ENCODE assay signal across 1 cellular context in genomic region chr4:40056722-40057539, GRCh38.
TF ChIP-seq lines count a peak whose summit lies in the region.

N4BP2 (plus strand) TSS chr4:40056850; CDS start chr4:40097341, 40,491 bp downstream.

TF ChIP-seq in HepG2, 621 proteins besides CTCF, POLR2A, EP300 and RAD21 (continued from another document and continues in another):
- TF ChIP-seq TAF1 (CRISPR knock-in tag; IDR thresholded peaks at IDR 0.05) = peak; percentile 67
- no peak for TF ChIP-seq ONECUT2 (CRISPR knock-in tag; IDR thresholded peaks at IDR 0.05)
- peak; percentile 24; the same call in 1 of the 2 replicates for TF ChIP-seq PRDM4 (CRISPR knock-in tag; IDR thresholded peaks at IDR 0.05; ENCODE audit: borderline replicate concordance)
- 0 out of 2 replicates have a peak, but pooled peaks have one; percentile 9 for TF ChIP-seq GMEB2 (CRISPR knock-in tag; IDR thresholded peaks at IDR 0.05; ENCODE audit: low read depth)
- no peak for TF ChIP-seq MZF1 (CRISPR knock-in tag; IDR thresholded peaks at IDR 0.05; ENCODE audit: borderline replicate concordance)
- TF ChIP-seq SCMH1 (CRISPR knock-in tag; IDR thresholded peaks at IDR 0.05; ENCODE audit: borderline replicate concordance) = no peak
- no peak for TF ChIP-seq ZNF3 (CRISPR knock-in tag; IDR thresholded peaks at IDR 0.05)
- TF ChIP-seq ZNF570 (CRISPR knock-in tag; IDR thresholded peaks at IDR 0.05; ENCODE audit: borderline replicate concordance) = 0 out of 2 replicates have a peak, but pooled peaks have one; percentile 76
- TF ChIP-seq ZNF17 (CRISPR knock-in tag; IDR thresholded peaks at IDR 0.05) = no peak
- TF ChIP-seq, protein P1, sequence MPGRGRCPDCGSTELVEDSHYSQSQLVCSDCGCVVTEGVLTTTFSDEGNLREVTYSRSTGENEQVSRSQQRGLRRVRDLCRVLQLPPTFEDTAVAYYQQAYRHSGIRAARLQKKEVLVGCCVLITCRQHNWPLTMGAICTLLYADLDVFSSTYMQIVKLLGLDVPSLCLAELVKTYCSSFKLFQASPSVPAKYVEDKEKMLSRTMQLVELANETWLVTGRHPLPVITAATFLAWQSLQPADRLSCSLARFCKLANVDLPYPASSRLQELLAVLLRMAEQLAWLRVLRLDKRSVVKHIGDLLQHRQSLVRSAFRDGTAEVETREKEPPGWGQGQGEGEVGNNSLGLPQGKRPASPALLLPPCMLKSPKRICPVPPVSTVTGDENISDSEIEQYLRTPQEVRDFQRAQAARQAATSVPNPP (CRISPR knock-in tag; IDR thresholded peaks at IDR 0.05) = peak; percentile 67
- no peak for TF ChIP-seq SSRP1 (CRISPR knock-in tag; IDR thresholded peaks at IDR 0.05)
- no peak for TF ChIP-seq HNF1A (IDR thresholded peaks at IDR 0.05; ENCODE audit: low read depth)
- TF ChIP-seq HNF1A (CRISPR knock-in tag; IDR thresholded peaks at IDR 0.05; ENCODE audit: borderline replicate concordance) = peak; percentile 25; the same call in 1 of the 2 replicates
- TF ChIP-seq IRX3 (CRISPR knock-in tag; IDR thresholded peaks at IDR 0.05; ENCODE audit: borderline replicate concordance, low read depth) = peak; percentile 92; the same call in 1 of the 2 replicates
- no peak for TF ChIP-seq ZBTB4 (CRISPR knock-in tag; IDR thresholded peaks at IDR 0.05; ENCODE audit: borderline replicate concordance)
- TF ChIP-seq ZNF850 (CRISPR knock-in tag; conservative IDR thresholded peaks at IDR 0.05) = 0 out of 2 replicates have a peak, but pooled peaks have one; percentile 55
- no peak for TF ChIP-seq AHR (CRISPR knock-in tag; IDR thresholded peaks at IDR 0.05)
- TF ChIP-seq SMYD3 (CRISPR knock-in tag; IDR thresholded peaks at IDR 0.05) = no peak
- no peak for TF ChIP-seq RELA (CRISPR knock-in tag; IDR thresholded peaks at IDR 0.05)
- peak; percentile 73 for TF ChIP-seq MYC (CRISPR knock-in tag; IDR thresholded peaks at IDR 0.05; ENCODE audit: borderline replicate concordance)
- TF ChIP-seq, protein P2, sequence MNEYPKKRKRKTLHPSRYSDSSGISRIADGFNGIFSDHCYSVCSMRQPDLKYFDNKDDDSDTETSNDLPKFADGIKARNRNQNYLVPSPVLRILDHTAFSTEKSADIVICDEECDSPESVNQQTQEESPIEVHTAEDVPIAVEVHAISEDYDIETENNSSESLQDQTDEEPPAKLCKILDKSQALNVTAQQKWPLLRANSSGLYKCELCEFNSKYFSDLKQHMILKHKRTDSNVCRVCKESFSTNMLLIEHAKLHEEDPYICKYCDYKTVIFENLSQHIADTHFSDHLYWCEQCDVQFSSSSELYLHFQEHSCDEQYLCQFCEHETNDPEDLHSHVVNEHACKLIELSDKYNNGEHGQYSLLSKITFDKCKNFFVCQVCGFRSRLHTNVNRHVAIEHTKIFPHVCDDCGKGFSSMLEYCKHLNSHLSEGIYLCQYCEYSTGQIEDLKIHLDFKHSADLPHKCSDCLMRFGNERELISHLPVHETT (CRISPR knock-in tag; conservative IDR thresholded peaks at IDR 0.05) = peak; percentile 73
- TF ChIP-seq IKZF5 (CRISPR knock-in tag; IDR thresholded peaks at IDR 0.05) = no peak; the same call in 1 of the 2 replicates
- TF ChIP-seq, protein P3, sequence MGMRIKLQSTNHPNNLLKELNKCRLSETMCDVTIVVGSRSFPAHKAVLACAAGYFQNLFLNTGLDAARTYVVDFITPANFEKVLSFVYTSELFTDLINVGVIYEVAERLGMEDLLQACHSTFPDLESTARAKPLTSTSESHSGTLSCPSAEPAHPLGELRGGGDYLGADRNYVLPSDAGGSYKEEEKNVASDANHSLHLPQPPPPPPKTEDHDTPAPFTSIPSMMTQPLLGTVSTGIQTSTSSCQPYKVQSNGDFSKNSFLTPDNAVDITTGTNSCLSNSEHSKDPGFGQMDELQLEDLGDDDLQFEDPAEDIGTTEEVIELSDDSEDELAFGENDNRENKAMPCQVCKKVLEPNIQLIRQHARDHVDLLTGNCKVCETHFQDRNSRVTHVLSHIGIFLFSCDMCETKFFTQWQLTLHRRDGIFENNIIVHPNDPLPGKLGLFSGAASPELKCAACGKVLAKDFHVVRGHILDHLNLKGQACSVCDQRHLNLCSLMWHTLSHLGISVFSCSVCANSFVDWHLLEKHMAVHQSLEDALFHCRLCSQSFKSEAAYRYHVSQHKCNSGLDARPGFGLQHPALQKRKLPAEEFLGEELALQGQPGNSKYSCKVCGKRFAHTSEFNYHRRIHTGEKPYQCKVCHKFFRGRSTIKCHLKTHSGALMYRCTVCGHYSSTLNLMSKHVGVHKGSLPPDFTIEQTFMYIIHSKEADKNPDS (CRISPR knock-in tag; IDR thresholded peaks at IDR 0.05) = peak; percentile 67; the same call in 1 of the 2 replicates
- TF ChIP-seq GABPB1 (CRISPR knock-in tag; IDR thresholded peaks at IDR 0.05) = peak; percentile 68; the same call in 1 of the 2 replicates
- TF ChIP-seq PBX2 (CRISPR knock-in tag; IDR thresholded peaks at IDR 0.05) = no peak
- no peak for TF ChIP-seq KDM6A (CRISPR knock-in tag; IDR thresholded peaks at IDR 0.05; ENCODE audit: low read depth)
- peak; percentile 61; the same call in 1 of the 2 replicates for TF ChIP-seq MTF1 (CRISPR knock-in tag; IDR thresholded peaks at IDR 0.05)
- no peak for TF ChIP-seq ZNF703 (CRISPR knock-in tag; IDR thresholded peaks at IDR 0.05; ENCODE audit: borderline replicate concordance)
- TF ChIP-seq TARDBP (CRISPR knock-in tag; IDR thresholded peaks at IDR 0.05) = peak; percentile 68
- TF ChIP-seq, protein P4, sequence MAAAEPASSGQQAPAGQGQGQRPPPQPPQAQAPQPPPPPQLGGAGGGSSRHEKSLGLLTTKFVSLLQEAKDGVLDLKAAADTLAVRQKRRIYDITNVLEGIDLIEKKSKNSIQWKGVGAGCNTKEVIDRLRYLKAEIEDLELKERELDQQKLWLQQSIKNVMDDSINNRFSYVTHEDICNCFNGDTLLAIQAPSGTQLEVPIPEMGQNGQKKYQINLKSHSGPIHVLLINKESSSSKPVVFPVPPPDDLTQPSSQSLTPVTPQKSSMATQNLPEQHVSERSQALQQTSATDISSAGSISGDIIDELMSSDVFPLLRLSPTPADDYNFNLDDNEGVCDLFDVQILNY (CRISPR knock-in tag; conservative IDR thresholded peaks at IDR 0.05) = peak; percentile 94
- TF ChIP-seq ZNF225 (CRISPR knock-in tag; IDR thresholded peaks at IDR 0.05) = no peak
- TF ChIP-seq, protein P5, sequence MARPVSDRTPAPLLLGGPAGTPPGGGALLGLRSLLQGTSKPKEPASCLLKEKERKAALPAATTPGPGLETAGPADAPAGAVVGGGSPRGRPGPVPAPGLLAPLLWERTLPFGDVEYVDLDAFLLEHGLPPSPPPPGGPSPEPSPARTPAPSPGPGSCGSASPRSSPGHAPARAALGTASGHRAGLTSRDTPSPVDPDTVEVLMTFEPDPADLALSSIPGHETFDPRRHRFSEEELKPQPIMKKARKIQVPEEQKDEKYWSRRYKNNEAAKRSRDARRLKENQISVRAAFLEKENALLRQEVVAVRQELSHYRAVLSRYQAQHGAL (CRISPR knock-in tag; IDR thresholded peaks at IDR 0.05; ENCODE audit: not compliant biosample characterization) = peak; percentile 76
